Comparison of ENCODE assay signal across 2 cellular contexts in genomic region chr12:8840938-8841633, GRCh38.
TF ChIP-seq lines count a peak whose summit lies in the region.

No MANE protein-coding gene starts in this region.

TF ChIP-seq in HEK293, 187 proteins besides CTCF, POLR2A, EP300 and RAD21 (continued from another document):
- TF ChIP-seq ZBTB26 (tag by site-specific recombination; optimal IDR thresholded peaks at IDR 0.05), result no peak

TF ChIP-seq in K562, 482 proteins besides CTCF, POLR2A, EP300 and RAD21 (continued from another document):
- TF ChIP-seq, protein P1, sequence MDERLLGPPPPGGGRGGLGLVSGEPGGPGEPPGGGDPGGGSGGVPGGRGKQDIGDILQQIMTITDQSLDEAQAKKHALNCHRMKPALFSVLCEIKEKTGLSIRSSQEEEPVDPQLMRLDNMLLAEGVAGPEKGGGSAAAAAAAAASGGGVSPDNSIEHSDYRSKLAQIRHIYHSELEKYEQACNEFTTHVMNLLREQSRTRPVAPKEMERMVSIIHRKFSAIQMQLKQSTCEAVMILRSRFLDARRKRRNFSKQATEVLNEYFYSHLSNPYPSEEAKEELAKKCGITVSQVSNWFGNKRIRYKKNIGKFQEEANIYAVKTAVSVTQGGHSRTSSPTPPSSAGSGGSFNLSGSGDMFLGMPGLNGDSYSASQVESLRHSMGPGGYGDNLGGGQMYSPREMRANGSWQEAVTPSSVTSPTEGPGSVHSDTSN (CRISPR knock-in tag; IDR thresholded peaks at IDR 0.05; ENCODE audit: low read depth), result no peak
- TF ChIP-seq, protein P1 (tag; conservative IDR thresholded peaks at IDR 0.05; ENCODE audit: low read depth), result peak; percentile 74
- peak; percentile 11; the same call in 1 of the 2 replicates for TF ChIP-seq JUND (IDR thresholded peaks at IDR 0.05; ENCODE audit: borderline replicate concordance, low read depth, low read length)
- TF ChIP-seq JUND (tag; IDR thresholded peaks at IDR 0.05; ENCODE audit: borderline replicate concordance, low read depth, low read length), result no peak
- peak; percentile 69 for TF ChIP-seq ARID1B (IDR thresholded peaks at IDR 0.05)
- no peak for TF ChIP-seq STAT5B (CRISPR knock-in tag; IDR thresholded peaks at IDR 0.05)
- TF ChIP-seq, protein P2, sequence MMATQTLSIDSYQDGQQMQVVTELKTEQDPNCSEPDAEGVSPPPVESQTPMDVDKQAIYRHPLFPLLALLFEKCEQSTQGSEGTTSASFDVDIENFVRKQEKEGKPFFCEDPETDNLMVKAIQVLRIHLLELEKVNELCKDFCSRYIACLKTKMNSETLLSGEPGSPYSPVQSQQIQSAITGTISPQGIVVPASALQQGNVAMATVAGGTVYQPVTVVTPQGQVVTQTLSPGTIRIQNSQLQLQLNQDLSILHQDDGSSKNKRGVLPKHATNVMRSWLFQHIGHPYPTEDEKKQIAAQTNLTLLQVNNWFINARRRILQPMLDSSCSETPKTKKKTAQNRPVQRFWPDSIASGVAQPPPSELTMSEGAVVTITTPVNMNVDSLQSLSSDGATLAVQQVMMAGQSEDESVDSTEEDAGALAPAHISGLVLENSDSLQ (IDR thresholded peaks at IDR 0.05), result peak; percentile 63
- TF ChIP-seq KDM1A (IDR thresholded peaks at IDR 0.05), result 0 out of 4 replicates have a peak, but pooled peaks of 1 of the 2 experiments have one; percentile 10
- TF ChIP-seq ZNF512 (tag; IDR thresholded peaks at IDR 0.05), result peak; percentile 52
- no peak for TF ChIP-seq FOSL1 (tag; conservative IDR thresholded peaks at IDR 0.05)
- no peak for TF ChIP-seq HNRNPLL (IDR thresholded peaks at IDR 0.05; ENCODE audit: low read depth, low read length, poor library complexity, severe bottlenecking)
- TF ChIP-seq CBFA2T3 (IDR thresholded peaks at IDR 0.05), result peak; percentile 54
- TF ChIP-seq TAL1 (IDR thresholded peaks at IDR 0.05), result peak; percentile 21
- TF ChIP-seq NR2F6 (CRISPR knock-in tag; IDR thresholded peaks at IDR 0.05), result no peak
- peak; percentile 69 for TF ChIP-seq DPF2 (IDR thresholded peaks at IDR 0.05)
- TF ChIP-seq DDX20 (tag; IDR thresholded peaks at IDR 0.05; ENCODE audit: low read depth), result no peak
- TF ChIP-seq NKRF (IDR thresholded peaks at IDR 0.05; ENCODE audit: borderline replicate concordance), result no peak
- peak; percentile 92 for TF ChIP-seq MEIS2 (IDR thresholded peaks at IDR 0.05; ENCODE audit: partially characterized antibody)
- TF ChIP-seq SMARCA4 (IDR thresholded peaks at IDR 0.05), result peak; percentile 59; the same call in 1 of the 2 replicates
- TF ChIP-seq KAT2B (IDR thresholded peaks at IDR 0.05; ENCODE audit: low read depth, low read length), result no peak
- TF ChIP-seq SREBF1 (IDR thresholded peaks at IDR 0.05; ENCODE audit: borderline replicate concordance, low read depth, low read length), result no peak
- TF ChIP-seq ETV1 (tag; conservative IDR thresholded peaks at IDR 0.05; ENCODE audit: low read depth), result peak; percentile 61; the same call in 1 of the 2 replicates
- no peak for TF ChIP-seq ZNF699 (CRISPR knock-in tag; IDR thresholded peaks at IDR 0.05; ENCODE audit: insufficient replicate concordance)
- TF ChIP-seq CBX3 (IDR thresholded peaks at IDR 0.05; ENCODE audit: borderline replicate concordance in 1 of 2, low read length in 2 of 2), result no peak
- no peak for TF ChIP-seq PTTG1 (tag; IDR thresholded peaks at IDR 0.05; ENCODE audit: low read depth)
